In the genomic region with DNA sequence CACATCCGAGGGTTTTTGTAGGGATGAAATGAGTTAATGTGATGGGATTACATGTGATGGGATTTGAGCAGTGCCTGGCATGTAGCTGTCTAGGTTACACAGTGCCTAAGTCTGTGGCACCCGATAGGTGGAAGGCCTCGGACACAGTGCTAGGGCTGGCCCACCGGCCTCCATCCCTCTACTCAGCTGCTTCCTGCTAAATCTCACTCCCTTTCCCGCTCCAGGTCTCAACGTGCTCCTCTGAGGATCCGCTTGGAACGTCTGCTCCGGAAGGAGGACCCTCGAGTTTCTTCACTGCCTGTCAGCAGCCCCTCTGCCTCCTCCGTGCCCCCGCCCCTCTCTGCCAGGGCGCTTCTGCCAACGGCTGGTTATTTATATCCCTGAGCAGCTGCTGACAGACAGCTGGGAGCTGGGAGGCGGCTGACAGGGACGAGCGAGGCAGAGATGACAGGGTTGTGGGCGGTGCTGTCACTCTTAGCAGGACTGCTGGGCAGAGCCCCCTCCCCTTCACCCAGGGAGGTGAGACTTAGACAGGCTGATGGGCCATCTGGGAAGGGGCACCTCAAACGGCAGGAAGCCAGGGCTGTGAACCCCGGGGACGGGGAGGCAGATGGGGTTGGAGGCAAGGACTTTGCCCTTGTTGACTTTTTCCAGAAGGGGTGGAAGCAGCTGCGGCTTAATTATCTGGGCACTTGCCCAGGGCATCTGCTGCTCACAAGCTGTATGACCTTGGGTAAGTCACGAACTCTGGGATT, we compare ENCODE assay signal across 13 cellular contexts. TPM values are rescaled to one million over a fixed set of nuclear protein-coding genes. Genes with fewer than 3 reads are reported as not detected.
DNase-seq lines count a peak whose midpoint lies in the region; ATAC-seq and TF ChIP-seq lines count a peak whose summit lies in the region.
"Had no signal": no experiment of that assay in that cellular context is flagged by ENCODE, and none has a peak within 500 bp of the region (broad histone marks: within the 10 kb centered on the region; RNA-seq: fewer than 3 reads in every experiment).

No MANE protein-coding gene starts in this region.

- no peaks in the 10 kb centered on the region for H3K27me3 Mint-ChIP-seq in Caco-2 (ENCODE audit: insufficient read depth, unreplicated experiment)

- no peak overlapping the region for H2BK12ac ChIP-seq in mesenchymal stem cell (ENCODE audit: low read length in 2 of 2)

- H3K4me3 Mint-ChIP-seq in Caco-2 (ENCODE audit: unreplicated experiment) = no peak overlapping the region

- POLR2A ChIA-PET in Caco-2 (lab: Charles Lee) = no interaction called here

- no peak overlapping the region for H3K14ac ChIP-seq in mesenchymal stem cell (ENCODE audit: low read length in 2 of 2)

- H3K27ac Mint-ChIP-seq in Caco-2 (ENCODE audit: unreplicated experiment) = no peak overlapping the region

- intact Hi-C loops in Caco-2 (cut with micrococcal nuclease; ENCODE audit: unreplicated experiment) = no loop called here

- no TSS peak for BruUV-seq in Caco-2 (replicated peaks; lab: Mats Ljungman, UMichigan)

- DNase-seq in COLO668 (lab: John Stamatoyannopoulos, UW; ENCODE audit: unreplicated experiment) = peak; percentile 92
- peak; percentile 48 to 74 for DNase-seq in NCI-H187 (lab: John Stamatoyannopoulos, UW)
- no peak for DNase-seq in mesenchymal stem cell
- no peak for DNase-seq in midbrain (lab: John Stamatoyannopoulos, UW)
- no peak for DNase-seq in NCI-H1930 (lab: John Stamatoyannopoulos, UW)
- DNase-seq in Caco-2 = no peak
- DNase-seq: activated CD8-positive, alpha-beta memory T cell treated with anti-CD3 and anti-CD28 coated beads for 24 hours; kidney had no signal

- CTCF ChIA-PET in Caco-2 (lab: Charles Lee) = interaction anchor here (1.0 kb wide), 1 partner anchor 95 kb away, joined by 3 read pairs; no protein-coding TSS in a partner anchor

- H3K36me3 ChIP-seq in mesenchymal stem cell (ENCODE audit: control insufficient read depth in 1 of 2, insufficient read depth in 2 of 2, low read depth in 1 of 2, low read length in 2 of 2) (no peaks in the 10 kb centered on the region), Caco-2 (ENCODE audit: control insufficient read depth, insufficient read depth, low read length) (no peaks in the 10 kb centered on the region)
- H3K36me3 ChIP-seq: prostate gland had no signal

- no peak overlapping the region for H2BK120ac ChIP-seq in mesenchymal stem cell (ENCODE audit: low read depth, low read length)

- H3K18ac ChIP-seq in mesenchymal stem cell (ENCODE audit: low read depth in 1 of 2, low read length in 2 of 2) = no peak overlapping the region

- no peak overlapping the region for H2AK5ac ChIP-seq in mesenchymal stem cell (ENCODE audit: low read length, severe bottlenecking)

- peak overlapping the region; percentile 13 for H3K27ac ChIP-seq in angular gyrus (ENCODE audit: low read depth, low read length)
- H3K27ac ChIP-seq in mesenchymal stem cell (ENCODE audit: low read length, poor library complexity, severe bottlenecking) = no peak overlapping the region
- H3K27ac ChIP-seq: C4-2B, prostate gland, SK-N-MC had no signal

- H3K36me3 Mint-ChIP-seq in Caco-2 (ENCODE audit: insufficient read depth, unreplicated experiment) = no peaks in the 10 kb centered on the region

- H4K91ac ChIP-seq in mesenchymal stem cell (ENCODE audit: low read length) = peak overlapping the region; percentile 35

- H3K9me3 Mint-ChIP-seq in Caco-2 (ENCODE audit: unreplicated experiment) = no peaks in the 10 kb centered on the region

- no peak overlapping the region for H3K4me3 ChIP-seq in mesenchymal stem cell (ENCODE audit: insufficient read depth in 1 of 2, low read depth in 1 of 2, low read length in 2 of 2)
- no peak overlapping the region for H3K4me3 ChIP-seq in Caco-2 (ENCODE audit: low read depth, low read length)
- H3K4me3 ChIP-seq: prostate gland, SK-N-MC had no signal

- H2BK5ac ChIP-seq in mesenchymal stem cell (ENCODE audit: low read depth, low read length, poor library complexity, severe bottlenecking) = no peak overlapping the region

- TF ChIP-seq CTCF in Caco-2 (IDR thresholded peaks at IDR 0.05; ENCODE audit: insufficient read depth in 1 of 2, low read depth in 1 of 2, low read length in 1 of 2, severe bottlenecking in 1 of 2, unreplicated experiment in 1 of 2) = no peak

- H3K9me3 ChIP-seq in mesenchymal stem cell (ENCODE audit: control insufficient read depth, low read length) (no peaks in the 10 kb centered on the region), Caco-2 (no peaks in the 10 kb centered on the region)
- H3K9me3 ChIP-seq: prostate gland had no signal

- H3K4me2 ChIP-seq in mesenchymal stem cell (ENCODE audit: low read length, poor library complexity, severe bottlenecking) = no peak overlapping the region

- peak overlapping the region; percentile 50 for H4K8ac ChIP-seq in mesenchymal stem cell (ENCODE audit: low read length)

- H3K4me1 Mint-ChIP-seq in Caco-2 (ENCODE audit: low read depth, unreplicated experiment) = peaks cover 20% of the 10 kb centered on the region

- WGBS in mesenchymal stem cell = 49% methylated on average over 23 of the region's 23 CpGs

- H3K27me3 ChIP-seq in mesenchymal stem cell (ENCODE audit: control insufficient read depth in 1 of 2, insufficient read depth in 1 of 2, low read length in 2 of 2) = peaks cover 60 to 87% of the 10 kb centered on the region in 2 experiments
- H3K27me3 ChIP-seq in Caco-2 (replicated peaks; ENCODE audit: control insufficient read depth, insufficient read depth, low read length) = no peaks in the 10 kb centered on the region

- H2AFZ ChIP-seq in mesenchymal stem cell (ENCODE audit: low read depth, low read length) = no peak overlapping the region

- no peak overlapping the region for H2BK15ac ChIP-seq in mesenchymal stem cell (ENCODE audit: low read depth, poor library complexity, severe bottlenecking)

- H3K4me1 ChIP-seq in mesenchymal stem cell (ENCODE audit: control insufficient read depth, insufficient read depth, low read depth, low read length) (no peaks in the 10 kb centered on the region), Caco-2 (peaks cover 3% of the 10 kb centered on the region; the same call in 1 of the 2 replicates)
- H3K4me1 ChIP-seq: prostate gland had no signal

- peak overlapping the region in 1 of 2 experiments; percentile 63 for H3K23ac ChIP-seq in mesenchymal stem cell (ENCODE audit: low read length in 2 of 2)

- H3K79me1 ChIP-seq in mesenchymal stem cell (replicated peaks; ENCODE audit: low read length, poor library complexity, severe bottlenecking) = no peaks in the 10 kb centered on the region

- no peak for ATAC-seq in GM19035 (IDR thresholded peaks at IDR 0.05; ENCODE audit: unreplicated experiment)

- no peak overlapping the region for H3K9ac ChIP-seq in mesenchymal stem cell (ENCODE audit: low read length)

- no peak overlapping the region for H3K4ac ChIP-seq in mesenchymal stem cell (ENCODE audit: low read depth in 1 of 2, low read length in 2 of 2)

RNA-seq across cellular contexts. Expression of a gene that starts 26.6 kb away (rescaled TPM):
- polyA plus RNA-seq in mesenchymal stem cell (2013, experiment 1 of 2) = 11.9 TPM
- 11.8 TPM for polyA plus RNA-seq in mesenchymal stem cell (2013, experiment 2 of 2)
- total RNA-seq in Caco-2 (2022) = not detected in 2 replicates

Comparison
In these comparisons a context has a peak if more than half of its experiments do, and no peak if none do; other contexts are left out.
1. DNase-seq: peak in COLO668 (single experiment) and NCI-H187 (2 of 2); none in mesenchymal stem cell (single experiment), midbrain (single experiment), NCI-H1930 (0 of 2) and Caco-2 (0 of 2).